In genomic region chr16:85141491-85142128, GRCh38 we compare ENCODE assay signal across 20 cellular contexts. TPM values are rescaled to one million over a fixed set of nuclear protein-coding genes. Genes with fewer than 3 reads are reported as not detected.
"Had no signal": no experiment of that assay in that cellular context is flagged by ENCODE, and none has a peak within 500 bp of the region (broad histone marks: within the 10 kb centered on the region; RNA-seq: fewer than 3 reads in every experiment).

No MANE protein-coding gene starts in this region.

- H3K9me3 ChIP-seq: esophagus squamous epithelium, psoas muscle, spleen had no signal

- ATAC-seq: left cardiac atrium, psoas muscle had no signal

- H3K27ac ChIP-seq: esophagus squamous epithelium, psoas muscle, VCaP had no signal

- DNase-seq: activated CD4-positive, alpha-beta T cell treated with anti-CD3 and anti-CD28 coated beads, Interleukin-2, amount 50 U/mL, for 48 hours; activated T-cell treated with anti-CD3 and anti-CD28 coated beads for 4 hours; effector CD8-positive, alpha-beta T cell; esophagus squamous epithelium; left cardiac atrium; nephron progenitor cell; psoas muscle; spleen; stimulated activated CD4-positive, alpha-beta T cell treated with anti-CD3 and anti-CD28 coated beads, Interleukin-4, amount 100 ng/mL, for 4 hours; stimulated activated naive CD4-positive, alpha-beta T cell; SW 1271; T-helper 2 cell had no signal

- H3K36me3 ChIP-seq: esophagus squamous epithelium, spleen had no signal

- H3K4me3 ChIP-seq: esophagus squamous epithelium, lung, psoas muscle, spleen had no signal

RNA-seq across cellular contexts. Expression of gene CIBAR2, which starts 29.3 kb away (rescaled TPM):
- total RNA-seq: activated T-helper 1 cell treated with anti-CD3 and anti-CD28 coated beads, Interleukin-12 subunit alpha, Interleukin-12 subunit beta, Interleukin-2, Interleukin-4 antibody, amounts not matched to agents 30 ng/mL and 10 ng/mL and 1 ng/mL, durations not matched to agents 14 hours and 24 hours and 36 hours; chondrocyte; esophagus squamous epithelium; fibroblast of villous mesenchyme; left cardiac atrium; mesothelial cell of epicardium; osteocyte; urinary bladder had no signal
- polyA plus RNA-seq: psoas muscle, urinary bladder had no signal
